ENCODE assay signal across 10 cellular contexts in the genomic region with DNA sequence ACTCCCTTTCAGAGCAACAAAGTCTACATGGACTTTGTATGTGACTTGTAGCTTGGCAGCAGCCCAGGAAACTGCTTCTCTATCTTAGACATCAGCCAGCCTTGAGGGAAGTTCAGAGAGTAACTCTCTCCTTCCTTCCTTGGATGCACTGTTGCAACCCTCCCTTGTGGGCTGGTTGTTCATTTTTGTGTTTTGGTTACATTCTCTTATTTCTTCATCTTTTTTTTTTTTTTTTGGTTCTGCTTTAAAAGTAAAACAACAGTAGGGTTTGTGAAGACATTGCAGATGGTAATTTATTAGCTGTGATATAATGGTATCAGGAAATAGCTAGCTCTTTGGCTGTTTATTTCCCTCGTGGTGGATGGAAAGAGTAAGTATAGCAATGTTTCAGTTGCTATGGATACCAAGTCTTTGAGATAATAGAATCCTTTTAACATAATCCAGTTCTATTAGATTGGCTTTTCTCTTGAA.
DNase-seq lines count a peak whose midpoint lies in the region; ATAC-seq and TF ChIP-seq lines count a peak whose summit lies in the region.
"Had no signal": no experiment of that assay in that cellular context is flagged by ENCODE, and none has a peak within 500 bp of the region (broad histone marks: within the 10 kb centered on the region; RNA-seq: fewer than 3 reads in every experiment).

No MANE protein-coding gene starts in this region.

- intact Hi-C loops in psoas muscle (cut with DNase I), result no loop called here
- intact Hi-C loops in activated T-helper 1 cell treated with anti-CD3 and anti-CD28 coated beads, Interleukin-12 subunit alpha, Interleukin-12 subunit beta, Interleukin-2, Interleukin-4 antibody, amounts not matched to agents 30 ng/mL and 10 ng/mL and 1 ng/mL, durations not matched to agents 14 hours and 24 hours and 36 hours (cut with micrococcal nuclease), result no loop called here

- H3K27ac ChIP-seq in RWPE2 (ENCODE audit: poor library complexity, severe bottlenecking) (peak overlapping the region; percentile 41), psoas muscle (no peak overlapping the region)

- 0 to 10% (median 8%) methylated on average over 1 of the region's 1 CpG for WGBS in psoas muscle, 3 donors

- ATAC-seq in RWPE2 (ENCODE audit: low read depth) (no peak), psoas muscle (peak in 2 of 4 donors; percentile 41 to 60), HG02973 (IDR thresholded peaks at IDR 0.05; ENCODE audit: unreplicated experiment) (no peak), T-cell (replicated peaks in 1 of 4) (no peak)
- ATAC-seq: WTC11 had no signal

- no peak overlapping the region for H3K4me3 Mint-ChIP-seq in activated T-helper 1 cell treated with anti-CD3 and anti-CD28 coated beads, Interleukin-12 subunit alpha, Interleukin-12 subunit beta, Interleukin-2, Interleukin-4 antibody, amounts not matched to agents 30 ng/mL and 10 ng/mL and 1 ng/mL, durations not matched to agents 14 hours and 24 hours and 36 hours
- H3K4me3 Mint-ChIP-seq in T-cell, result no peak overlapping the region
- H3K4me3 Mint-ChIP-seq: WTC11 had no signal

- H3K27me3 Mint-ChIP-seq in activated T-helper 1 cell treated with anti-CD3 and anti-CD28 coated beads, Interleukin-12 subunit alpha, Interleukin-12 subunit beta, Interleukin-2, Interleukin-4 antibody, amounts not matched to agents 30 ng/mL and 10 ng/mL and 1 ng/mL, durations not matched to agents 14 hours and 24 hours and 36 hours (ENCODE audit: insufficient read depth), result peaks cover 6% of the 10 kb centered on the region
- H3K27me3 Mint-ChIP-seq in T-cell, result peaks cover 9 to 18% of the 10 kb centered on the region in 2 donors

- no peaks in the 10 kb centered on the region for H3K4me1 Mint-ChIP-seq in activated T-helper 1 cell treated with anti-CD3 and anti-CD28 coated beads, Interleukin-12 subunit alpha, Interleukin-12 subunit beta, Interleukin-2, Interleukin-4 antibody, amounts not matched to agents 30 ng/mL and 10 ng/mL and 1 ng/mL, durations not matched to agents 14 hours and 24 hours and 36 hours (ENCODE audit: low read depth)
- no peaks in the 10 kb centered on the region for H3K4me1 Mint-ChIP-seq in T-cell
- H3K4me1 Mint-ChIP-seq: WTC11 had no signal

- no peak overlapping the region for H3K27ac Mint-ChIP-seq in activated T-helper 1 cell treated with anti-CD3 and anti-CD28 coated beads, Interleukin-12 subunit alpha, Interleukin-12 subunit beta, Interleukin-2, Interleukin-4 antibody, amounts not matched to agents 30 ng/mL and 10 ng/mL and 1 ng/mL, durations not matched to agents 14 hours and 24 hours and 36 hours
- H3K27ac Mint-ChIP-seq in T-cell, result no peak overlapping the region
- H3K27ac Mint-ChIP-seq: WTC11 had no signal

- no peaks in the 10 kb centered on the region for H3K36me3 Mint-ChIP-seq in activated T-helper 1 cell treated with anti-CD3 and anti-CD28 coated beads, Interleukin-12 subunit alpha, Interleukin-12 subunit beta, Interleukin-2, Interleukin-4 antibody, amounts not matched to agents 30 ng/mL and 10 ng/mL and 1 ng/mL, durations not matched to agents 14 hours and 24 hours and 36 hours (ENCODE audit: low read depth)
- H3K36me3 Mint-ChIP-seq in T-cell, result no peaks in the 10 kb centered on the region
- H3K36me3 Mint-ChIP-seq: WTC11 had no signal

- no peaks in the 10 kb centered on the region for H3K9me3 ChIP-seq in RWPE2 (ENCODE audit: severe bottlenecking)
- H3K9me3 ChIP-seq in psoas muscle, result no peaks in the 10 kb centered on the region

- no peaks in the 10 kb centered on the region for H3K36me3 ChIP-seq in RWPE2 (ENCODE audit: low read depth)
- H3K36me3 ChIP-seq in psoas muscle (ENCODE audit: insufficient read depth in 1 of 2, low read depth in 1 of 2), result no peaks in the 10 kb centered on the region

- H3K4me1 ChIP-seq in RWPE2 (ENCODE audit: insufficient read depth, poor library complexity, severe bottlenecking) (peaks cover 16% of the 10 kb centered on the region), psoas muscle (no peaks in the 10 kb centered on the region)

- CTCF ChIA-PET in T-cell (lab: Charles Lee), result no interaction called here

- H3K9me3 Mint-ChIP-seq in activated T-helper 1 cell treated with anti-CD3 and anti-CD28 coated beads, Interleukin-12 subunit alpha, Interleukin-12 subunit beta, Interleukin-2, Interleukin-4 antibody, amounts not matched to agents 30 ng/mL and 10 ng/mL and 1 ng/mL, durations not matched to agents 14 hours and 24 hours and 36 hours, result no peaks in the 10 kb centered on the region
- H3K9me3 Mint-ChIP-seq in T-cell, result peaks cover 3 to 4% (median 3%) of the 10 kb centered on the region in 3 donors

- POLR2A ChIA-PET in T-cell (lab: Charles Lee), result no interaction called here

- no peak overlapping the region for H3K4me3 ChIP-seq in RWPE2 (ENCODE audit: severe bottlenecking)
- H3K4me3 ChIP-seq in psoas muscle, result no peak overlapping the region

- TF ChIP-seq CTCF in RWPE2 (IDR thresholded peaks at IDR 0.05; ENCODE audit: poor library complexity, severe bottlenecking) (no peak), psoas muscle (IDR thresholded peaks at IDR 0.05) (no peak)

- peak; percentile 80 for DNase-seq in EH (ENCODE audit: low read depth)
- no peak for DNase-seq in RWPE2 (ENCODE audit: low spot score)
- peak; percentile 25 for DNase-seq in glomerular endothelial cell (ENCODE audit: extremely low read depth, low read depth, low spot score)
- peak; percentile 33 to 57 for DNase-seq in psoas muscle
- no peak for DNase-seq in activated T-helper 1 cell treated with anti-CD3 and anti-CD28 coated beads, Interleukin-12 subunit alpha, Interleukin-12 subunit beta, Interleukin-2, Interleukin-4 antibody, amounts not matched to agents 30 ng/mL and 10 ng/mL and 1 ng/mL, durations not matched to agents 14 hours and 24 hours and 36 hours (ENCODE audit: low spot score)
- DNase-seq in activated CD8-positive, alpha-beta memory T cell treated with anti-CD3 and anti-CD28 coated beads, Interleukin-2, amount 50 U/mL, for 48 hours, result no peak
- DNase-seq in T-cell, result no peak
- DNase-seq: GDM1 had no signal

- no peaks in the 10 kb centered on the region for H3K27me3 ChIP-seq in RWPE2 (ENCODE audit: insufficient read depth, poor library complexity, severe bottlenecking)
- H3K27me3 ChIP-seq in psoas muscle (ENCODE audit: insufficient read depth in 3 of 3, low read length in 2 of 3), result no peaks in the 10 kb centered on the region

Comparison
In these comparisons a context has a peak if more than half of its experiments do, and no peak if none do; other contexts are left out.
1. DNase-seq: peak in EH (single experiment), glomerular endothelial cell (single experiment) and psoas muscle (2 of 2); none in RWPE2 (single experiment), activated T-helper 1 cell treated with anti-CD3 and anti-CD28 coated beads, Interleukin-12 subunit alpha, Interleukin-12 subunit beta, Interleukin-2, Interleukin-4 antibody, amounts not matched to agents 30 ng/mL and 10 ng/mL and 1 ng/mL, durations not matched to agents 14 hours and 24 hours and 36 hours (single experiment), activated CD8-positive, alpha-beta memory T cell treated with anti-CD3 and anti-CD28 coated beads, Interleukin-2, amount 50 U/mL, for 48 hours (single experiment) and T-cell (0 of 34).